4 cellular contexts compared by ENCODE assay signal in the genomic region with DNA sequence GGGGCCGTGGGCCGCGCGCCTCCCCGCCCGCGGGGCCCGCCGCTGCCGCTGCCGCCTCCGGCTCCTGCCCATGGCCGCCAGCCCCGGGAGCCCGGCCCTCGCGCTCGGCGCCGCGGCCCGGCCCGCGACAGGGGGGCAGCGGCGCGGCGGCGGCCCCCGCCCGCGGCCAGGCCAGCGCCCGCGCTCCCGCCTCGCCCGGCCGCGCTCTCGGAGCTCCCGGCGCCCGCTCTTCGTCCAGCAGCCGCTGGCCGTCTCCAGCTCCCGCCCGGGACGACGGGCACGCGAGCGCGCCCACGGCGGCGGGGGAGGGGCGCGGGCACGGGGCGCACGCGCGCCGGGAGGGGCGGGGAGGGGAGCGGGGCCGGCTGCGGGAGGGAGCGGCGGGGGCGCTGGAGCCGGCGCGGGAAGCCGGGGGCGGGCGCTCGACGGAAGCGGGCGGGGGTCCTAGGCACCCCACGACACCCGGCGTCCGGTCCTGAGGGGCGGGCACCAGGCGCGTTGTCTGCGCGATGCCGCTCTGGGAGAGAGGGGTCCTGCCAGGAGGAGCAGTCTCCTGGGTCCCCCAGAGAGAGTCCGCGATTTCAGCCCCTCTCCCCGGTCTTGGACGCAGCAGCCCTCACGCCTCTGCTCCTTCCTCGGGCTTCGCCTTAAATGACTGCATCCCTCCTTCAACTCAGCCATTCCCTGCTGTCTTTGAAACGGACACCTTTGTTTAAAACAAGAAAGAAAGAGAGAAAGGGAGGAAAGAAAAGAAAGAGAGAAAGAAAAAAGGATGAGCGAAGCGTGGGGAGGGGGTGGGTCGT.
A peak's percentile ranks its signal among the peaks of the same experiment; 100 is the strongest.
TF ChIP-seq lines count a peak whose summit lies in the region.

No MANE protein-coding gene starts in this region.

TF ChIP-seq in SK-N-SH, 30 proteins besides CTCF, POLR2A, EP300 and RAD21:
- TF ChIP-seq RFX5 (IDR thresholded peaks at IDR 0.05; ENCODE audit: low read length) (no peak), SMC3 (IDR thresholded peaks at IDR 0.05; ENCODE audit: low read depth, low read length) (no peak), CHD2 (IDR thresholded peaks at IDR 0.05; ENCODE audit: low read length, partially characterized antibody) (no peak), TCF12 (IDR thresholded peaks at IDR 0.05) (no peak)
- TF ChIP-seq, protein P1, sequence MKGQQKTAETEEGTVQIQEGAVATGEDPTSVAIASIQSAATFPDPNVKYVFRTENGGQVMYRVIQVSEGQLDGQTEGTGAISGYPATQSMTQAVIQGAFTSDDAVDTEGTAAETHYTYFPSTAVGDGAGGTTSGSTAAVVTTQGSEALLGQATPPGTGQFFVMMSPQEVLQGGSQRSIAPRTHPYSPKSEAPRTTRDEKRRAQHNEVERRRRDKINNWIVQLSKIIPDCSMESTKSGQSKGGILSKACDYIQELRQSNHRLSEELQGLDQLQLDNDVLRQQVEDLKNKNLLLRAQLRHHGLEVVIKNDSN (IDR thresholded peaks at IDR 0.05; ENCODE audit: borderline replicate concordance, low read depth) = no peak
TF ChIP-seq in SK-N-SH: peak in this region for 0.

TF ChIP-seq in SK-N-SH treated with all-trans-retinoic acid at 6 μM for 48 hours, 23 proteins besides CTCF, POLR2A, EP300 and RAD21:
- no peak for TF ChIP-seq ESRRG (CRISPR knock-in tag; IDR thresholded peaks at IDR 0.05)
- TF ChIP-seq BACH2 (CRISPR knock-in tag; IDR thresholded peaks at IDR 0.05; ENCODE audit: borderline replicate concordance) = no peak
- TF ChIP-seq ZNF565 (CRISPR knock-in tag; conservative IDR thresholded peaks at IDR 0.05; ENCODE audit: low read depth) = no peak
- TF ChIP-seq OSR1 (CRISPR knock-in tag; IDR thresholded peaks at IDR 0.05) = no peak
- no peak for TF ChIP-seq TCF4 (CRISPR knock-in tag; IDR thresholded peaks at IDR 0.05; ENCODE audit: borderline replicate concordance)
- no peak for TF ChIP-seq ARNTL (CRISPR knock-in tag; IDR thresholded peaks at IDR 0.05; ENCODE audit: borderline replicate concordance, low read depth)
- TF ChIP-seq, protein P2, sequence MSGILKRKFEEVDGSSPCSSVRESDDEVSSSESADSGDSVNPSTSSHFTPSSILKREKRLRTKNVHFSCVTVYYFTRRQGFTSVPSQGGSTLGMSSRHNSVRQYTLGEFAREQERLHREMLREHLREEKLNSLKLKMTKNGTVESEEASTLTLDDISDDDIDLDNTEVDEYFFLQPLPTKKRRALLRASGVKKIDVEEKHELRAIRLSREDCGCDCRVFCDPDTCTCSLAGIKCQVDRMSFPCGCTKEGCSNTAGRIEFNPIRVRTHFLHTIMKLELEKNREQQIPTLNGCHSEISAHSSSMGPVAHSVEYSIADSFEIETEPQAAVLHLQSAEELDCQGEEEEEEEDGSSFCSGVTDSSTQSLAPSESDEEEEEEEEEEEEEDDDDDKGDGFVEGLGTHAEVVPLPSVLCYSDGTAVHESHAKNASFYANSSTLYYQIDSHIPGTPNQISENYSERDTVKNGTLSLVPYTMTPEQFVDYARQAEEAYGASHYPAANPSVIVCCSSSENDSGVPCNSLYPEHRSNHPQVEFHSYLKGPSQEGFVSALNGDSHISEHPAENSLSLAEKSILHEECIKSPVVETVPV (CRISPR knock-in tag; IDR thresholded peaks at IDR 0.05) = no peak
- TF ChIP-seq ZNF70 (CRISPR knock-in tag; IDR thresholded peaks at IDR 0.05) = no peak
- TF ChIP-seq TOX (CRISPR knock-in tag; IDR thresholded peaks at IDR 0.05; ENCODE audit: borderline replicate concordance) = no peak
- TF ChIP-seq SNAI2 (CRISPR knock-in tag; IDR thresholded peaks at IDR 0.05) = no peak
- TF ChIP-seq, protein P3, sequence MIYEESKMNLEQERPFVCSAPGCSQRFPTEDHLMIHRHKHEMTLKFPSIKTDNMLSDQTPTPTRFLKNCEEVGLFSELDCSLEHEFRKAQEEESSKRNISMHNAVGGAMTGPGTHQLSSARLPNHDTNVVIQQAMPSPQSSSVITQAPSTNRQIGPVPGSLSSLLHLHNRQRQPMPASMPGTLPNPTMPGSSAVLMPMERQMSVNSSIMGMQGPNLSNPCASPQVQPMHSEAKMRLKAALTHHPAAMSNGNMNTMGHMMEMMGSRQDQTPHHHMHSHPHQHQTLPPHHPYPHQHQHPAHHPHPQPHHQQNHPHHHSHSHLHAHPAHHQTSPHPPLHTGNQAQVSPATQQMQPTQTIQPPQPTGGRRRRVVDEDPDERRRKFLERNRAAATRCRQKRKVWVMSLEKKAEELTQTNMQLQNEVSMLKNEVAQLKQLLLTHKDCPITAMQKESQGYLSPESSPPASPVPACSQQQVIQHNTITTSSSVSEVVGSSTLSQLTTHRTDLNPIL (CRISPR knock-in tag; IDR thresholded peaks at IDR 0.05; ENCODE audit: low read depth) = no peak
- TF ChIP-seq ZFP30 (CRISPR knock-in tag; IDR thresholded peaks at IDR 0.05) = no peak
TF ChIP-seq in SK-N-SH treated with all-trans-retinoic acid at 6 μM for 48 hours: peak in this region for 0.

TF ChIP-seq in HEK293, 187 proteins besides CTCF, POLR2A, EP300 and RAD21 (continues in another document):
- TF ChIP-seq HOXA7 (CRISPR knock-in tag; IDR thresholded peaks at IDR 0.05; ENCODE audit: borderline replicate concordance) (no peak), ZFHX2 (tag by site-specific recombination; conservative IDR thresholded peaks at IDR 0.05) (0 out of 2 replicates have a peak, but pooled peaks have one; percentile 17), ZNF341 (tag by site-specific recombination; IDR thresholded peaks at IDR 0.05; ENCODE audit: low read depth) (no peak), ZNF366 (tag by site-specific recombination; conservative IDR thresholded peaks at IDR 0.05) (peak; percentile 43; the same call in 1 of the 2 replicates), ZNF561 (tag by site-specific recombination; IDR thresholded peaks at IDR 0.05; ENCODE audit: borderline replicate concordance) (no peak), ZNF157 (tag by site-specific recombination; IDR thresholded peaks at IDR 0.05) (no peak), WT1 (tag by site-specific recombination; IDR thresholded peaks at IDR 0.05) (no peak), ZNF174 (tag by site-specific recombination; IDR thresholded peaks at IDR 0.05) (no peak), ZNF621 (tag by site-specific recombination; IDR thresholded peaks at IDR 0.05) (no peak)
- TF ChIP-seq, protein P4, sequence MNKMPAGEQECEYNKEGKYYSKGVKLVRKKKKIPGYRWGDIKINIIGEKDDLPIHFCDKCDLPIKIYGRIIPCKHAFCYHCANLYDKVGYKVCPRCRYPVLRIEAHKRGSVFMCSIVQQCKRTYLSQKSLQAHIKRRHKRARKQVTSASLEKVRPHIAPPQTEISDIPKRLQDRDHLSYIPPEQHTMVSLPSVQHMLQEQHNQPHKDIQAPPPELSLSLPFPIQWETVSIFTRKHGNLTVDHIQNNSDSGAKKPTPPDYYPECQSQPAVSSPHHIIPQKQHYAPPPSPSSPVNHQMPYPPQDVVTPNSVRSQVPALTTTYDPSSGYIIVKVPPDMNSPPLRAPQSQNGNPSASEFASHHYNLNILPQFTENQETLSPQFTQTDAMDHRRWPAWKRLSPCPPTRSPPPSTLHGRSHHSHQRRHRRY (tag by site-specific recombination; IDR thresholded peaks at IDR 0.05) = no peak
- TF ChIP-seq, protein P5, sequence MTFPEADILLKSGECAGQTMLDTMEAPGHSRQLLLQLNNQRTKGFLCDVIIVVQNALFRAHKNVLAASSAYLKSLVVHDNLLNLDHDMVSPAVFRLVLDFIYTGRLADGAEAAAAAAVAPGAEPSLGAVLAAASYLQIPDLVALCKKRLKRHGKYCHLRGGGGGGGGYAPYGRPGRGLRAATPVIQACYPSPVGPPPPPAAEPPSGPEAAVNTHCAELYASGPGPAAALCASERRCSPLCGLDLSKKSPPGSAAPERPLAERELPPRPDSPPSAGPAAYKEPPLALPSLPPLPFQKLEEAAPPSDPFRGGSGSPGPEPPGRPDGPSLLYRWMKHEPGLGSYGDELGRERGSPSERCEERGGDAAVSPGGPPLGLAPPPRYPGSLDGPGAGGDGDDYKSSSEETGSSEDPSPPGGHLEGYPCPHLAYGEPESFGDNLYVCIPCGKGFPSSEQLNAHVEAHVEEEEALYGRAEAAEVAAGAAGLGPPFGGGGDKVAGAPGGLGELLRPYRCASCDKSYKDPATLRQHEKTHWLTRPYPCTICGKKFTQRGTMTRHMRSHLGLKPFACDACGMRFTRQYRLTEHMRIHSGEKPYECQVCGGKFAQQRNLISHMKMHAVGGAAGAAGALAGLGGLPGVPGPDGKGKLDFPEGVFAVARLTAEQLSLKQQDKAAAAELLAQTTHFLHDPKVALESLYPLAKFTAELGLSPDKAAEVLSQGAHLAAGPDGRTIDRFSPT (tag by site-specific recombination; IDR thresholded peaks at IDR 0.05) = no peak
- TF ChIP-seq, protein P6, sequence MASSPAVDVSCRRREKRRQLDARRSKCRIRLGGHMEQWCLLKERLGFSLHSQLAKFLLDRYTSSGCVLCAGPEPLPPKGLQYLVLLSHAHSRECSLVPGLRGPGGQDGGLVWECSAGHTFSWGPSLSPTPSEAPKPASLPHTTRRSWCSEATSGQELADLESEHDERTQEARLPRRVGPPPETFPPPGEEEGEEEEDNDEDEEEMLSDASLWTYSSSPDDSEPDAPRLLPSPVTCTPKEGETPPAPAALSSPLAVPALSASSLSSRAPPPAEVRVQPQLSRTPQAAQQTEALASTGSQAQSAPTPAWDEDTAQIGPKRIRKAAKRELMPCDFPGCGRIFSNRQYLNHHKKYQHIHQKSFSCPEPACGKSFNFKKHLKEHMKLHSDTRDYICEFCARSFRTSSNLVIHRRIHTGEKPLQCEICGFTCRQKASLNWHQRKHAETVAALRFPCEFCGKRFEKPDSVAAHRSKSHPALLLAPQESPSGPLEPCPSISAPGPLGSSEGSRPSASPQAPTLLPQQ (tag by site-specific recombination; IDR thresholded peaks at IDR 0.05) = no peak

TF ChIP-seq in endothelial cell of umbilical vein, 7 proteins besides CTCF, POLR2A, EP300 and RAD21:
- TF ChIP-seq GATA2 (IDR thresholded peaks at IDR 0.05; ENCODE audit: insufficient read depth, insufficient read length, low read depth, low read length) = no peak
- TF ChIP-seq JUN (IDR thresholded peaks at IDR 0.05; ENCODE audit: borderline replicate concordance, insufficient read depth, insufficient read length, low read depth) = no peak
- TF ChIP-seq, protein P7, sequence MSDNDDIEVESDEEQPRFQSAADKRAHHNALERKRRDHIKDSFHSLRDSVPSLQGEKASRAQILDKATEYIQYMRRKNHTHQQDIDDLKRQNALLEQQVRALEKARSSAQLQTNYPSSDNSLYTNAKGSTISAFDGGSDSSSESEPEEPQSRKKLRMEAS (IDR thresholded peaks at IDR 0.05; ENCODE audit: insufficient read depth, insufficient read length) = no peak
- no peak for TF ChIP-seq POLR2AphosphoS5 (IDR thresholded peaks at IDR 0.05; ENCODE audit: insufficient read depth, low read depth, low read length)
- no peak for TF ChIP-seq FOS (IDR thresholded peaks at IDR 0.05; ENCODE audit: borderline replicate concordance, insufficient read depth, low read length)
- TF ChIP-seq EZH2 (IDR thresholded peaks at IDR 0.05; ENCODE audit: borderline replicate concordance, low read depth, low read length, severe bottlenecking) = peak; percentile 79
